Comparison of ENCODE assay signal across 27 cellular contexts in the genomic region with DNA sequence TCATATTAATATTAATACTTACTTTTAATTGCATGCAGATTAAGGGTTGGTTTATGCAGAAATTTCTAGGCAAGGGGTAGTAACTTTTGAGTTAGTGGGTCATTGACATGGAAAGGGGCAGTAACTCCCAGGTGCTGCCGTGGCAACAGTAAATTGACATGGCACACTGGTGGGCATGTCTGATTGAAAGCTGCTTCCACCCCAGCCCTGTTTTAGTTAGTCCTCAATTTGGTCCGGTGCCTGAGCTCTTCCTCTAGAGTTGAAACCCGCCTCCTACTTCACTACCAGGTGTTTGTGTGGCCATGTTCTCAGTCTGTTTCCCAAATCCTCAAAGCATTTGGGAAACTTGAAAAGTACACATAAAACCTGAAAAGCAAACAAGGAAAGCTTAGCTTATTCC. TPM values are rescaled to one million over a fixed set of nuclear protein-coding genes. Genes with fewer than 3 reads are reported as not detected.
"Had no signal": no experiment of that assay in that cellular context is flagged by ENCODE, and none has a peak within 500 bp of the region (broad histone marks: within the 10 kb centered on the region; RNA-seq: fewer than 3 reads in every experiment).

No MANE protein-coding gene starts in this region.

- ATAC-seq: stimulated activated effector memory CD8-positive, alpha-beta T cell treated with anti-CD3 and anti-CD28 coated beads, Interleukin-12 subunit alpha, Interleukin-12 subunit beta, amount 100 ng/mL, for 72 hours; stimulated activated memory B cell treated with anti-CD40 and anti-IgM and Interleukin-4, amounts not matched to agents 10 μg/mL and 1 μg/mL and 100 μg/mL, for 72 hours; stimulated activated naive B cell treated with anti-CD40 and anti-IgM and Interleukin-4, amounts not matched to agents 10 μg/mL and 1 μg/mL and 100 μg/mL, for 72 hours; stimulated activated naive CD8-positive, alpha-beta T cell treated with anti-CD3 and anti-CD28 coated beads, Interleukin-15, amount 100 ng/mL, for 72 hours; stimulated activated naive CD8-positive, alpha-beta T cell treated with anti-CD3 and anti-CD28 coated beads, Interleukin-15, Interleukin-2, amounts not matched to agents 100 U/mL and 50 U/mL, for 24 hours; upper lobe of right lung had no signal

- H3K4me1 ChIP-seq: stomach, suprapubic skin, testis, thyroid gland, tibial artery, tibial nerve, transverse colon, upper lobe of left lung, upper lobe of right lung, uterus, vagina had no signal

- H3K36me3 ChIP-seq: suprapubic skin, thoracic aorta, thyroid gland, transverse colon, upper lobe of right lung, uterus, vagina had no signal

- H3K27ac ChIP-seq: stomach, suprapubic skin, testis, thoracic aorta, thyroid gland, tibial artery, tibial nerve, transverse colon, upper lobe of left lung, upper lobe of right lung, uterus, vagina had no signal

- H3K9me3 ChIP-seq: stomach, suprapubic skin, testis, thoracic aorta, thyroid gland, tibial artery, tibial nerve, transverse colon, upper lobe of left lung, upper lobe of right lung, uterus, vagina had no signal

- FAIRE-seq: urothelium cell line had no signal

- H3K4me3 ChIP-seq: stomach, suprapubic skin, testis, thoracic aorta, thyroid gland, tibial artery, tibial nerve, transverse colon, upper lobe of left lung, upper lobe of right lung, uterus, vagina had no signal

- H3K27me3 ChIP-seq: testis, thyroid gland, tibial artery, tibial nerve, upper lobe of left lung, upper lobe of right lung, uterus, vagina had no signal

- DNase-seq: stimulated activated CD4-positive, alpha-beta T cell treated with anti-CD3 and anti-CD28 coated beads, Interleukin-2, amount 100 ng/mL, for 48 hours; stimulated activated CD4-positive, alpha-beta T cell treated with anti-CD3 and anti-CD28 coated beads, Interleukin-4, amount 100 ng/mL, for 1 hour; stimulated activated CD4-positive, alpha-beta T cell treated with anti-CD3 and anti-CD28 coated beads, Interleukin-4, amount 100 ng/mL, for 24 hours; stimulated activated CD4-positive, alpha-beta T cell treated with anti-CD3 and anti-CD28 coated beads, Interleukin-4, amount 100 ng/mL, for 4 hours; stimulated activated CD8-positive, alpha-beta memory T cell treated with anti-CD3 and anti-CD28 coated beads, Interleukin-4, amount 100 ng/mL, for 48 hours; stimulated activated naive B cell treated with anti-CD40 and anti-IgM and Interleukin-4, amounts not matched to agents 10 μg/mL and 1 μg/mL and 100 μg/mL, for 72 hours; stimulated activated naive CD4-positive, alpha-beta T cell; stimulated activated naive CD4-positive, alpha-beta T cell treated with Interleukin-2 at 50 U/mL for 16 hours; stimulated activated naive CD8-positive, alpha-beta T cell treated with anti-CD3 and anti-CD28 coated beads, Interleukin-15, amount 100 ng/mL, for 72 hours; stimulated activated naive CD8-positive, alpha-beta T cell treated with anti-CD3 and anti-CD28 coated beads, Interleukin-15, Interleukin-2, amounts not matched to agents 100 U/mL and 50 U/mL, for 24 hours; stomach; substantia nigra; testis; thyroid gland; tibial artery; transverse colon; trophoblast cell; upper lobe of left lung; upper lobe of right lung; uterus had no signal

RNA-seq across cellular contexts. Expression of a gene that starts 18.4 kb away (rescaled TPM):
- total RNA-seq: thoracic aorta, vagina had no signal

RNA-seq across cellular contexts. Expression of a gene that starts 52.1 kb away (rescaled TPM):
- total RNA-seq: vagina had no signal
